ENCODE assay signal across 9 cellular contexts in genomic region chr4:16516796-16517413, GRCh38.
DNase-seq lines count a peak whose midpoint lies in the region; ATAC-seq, FAIRE-seq and TF ChIP-seq lines count a peak whose summit lies in the region.
"Had no signal": no experiment of that assay in that cellular context is flagged by ENCODE, and none has a peak within 500 bp of the region (broad histone marks: within the 10 kb centered on the region; RNA-seq: fewer than 3 reads in every experiment).

No MANE protein-coding gene starts in this region.

- H3K56ac ChIP-seq in H9 (ENCODE audit: insufficient read length, low read depth, low read length): no peak overlapping the region

- H3K18ac ChIP-seq in H9 (ENCODE audit: insufficient read length, low read depth, low read length): no peak overlapping the region

- no peak overlapping the region for H3K4ac ChIP-seq in H9 (ENCODE audit: low read depth, low read length)

- H3K9me3 ChIP-seq in H9 (ENCODE audit: control insufficient read depth, low read depth, low read length): no peaks in the 10 kb centered on the region
- H3K9me3 ChIP-seq: suprapubic skin had no signal

- no peak overlapping the region for H4K91ac ChIP-seq in H9 (ENCODE audit: insufficient read length, low read depth, low read length)

- no peak for FAIRE-seq in GM19239 (lab: Jason Lieb, UNC)

- no peak overlapping the region for H2BK120ac ChIP-seq in H9 (ENCODE audit: low read depth, low read length, poor library complexity, severe bottlenecking)

- no peak overlapping the region for H3T11ph ChIP-seq in H9 (ENCODE audit: low read length)

- H3K4me3 ChIP-seq in retinal pigment epithelial cell (ENCODE audit: low read length): no peak overlapping the region
- H3K4me3 ChIP-seq: suprapubic skin had no signal

- no peak overlapping the region for H2BK5ac ChIP-seq in H9 (ENCODE audit: insufficient read length, low read length)

- H3K4me1 Mint-ChIP-seq in H9: peaks cover 14 to 18% of the 10 kb centered on the region in 2 experiments

- TF ChIP-seq CTCF in H9 (conservative IDR thresholded peaks at IDR 0.05): peak; percentile 42; the same call in 2 of the 3 replicates
- TF ChIP-seq CTCF in retinal pigment epithelial cell (conservative IDR thresholded peaks at IDR 0.05; ENCODE audit: low read depth, low read length): peak; percentile 66
- TF ChIP-seq CTCF in GM20000 (IDR thresholded peaks at IDR 0.05; ENCODE audit: extremely low read depth, missing control alignments): no peak

- H4K20me1 ChIP-seq in H9 (ENCODE audit: control insufficient read depth, insufficient read depth, insufficient read length): no peaks in the 10 kb centered on the region

- H3K9me3 Mint-ChIP-seq in H9: no peaks in the 10 kb centered on the region

- intact Hi-C loops in Right ventricle myocardium superior (cut with DNase I): no loop called here

- no peak overlapping the region for H2BK12ac ChIP-seq in H9 (ENCODE audit: insufficient read length, low read depth, low read length)

- no peak overlapping the region for H4K5ac ChIP-seq in H9 (ENCODE audit: insufficient read length, low read depth, low read length)

- H3K23me2 ChIP-seq in H9 (ENCODE audit: insufficient read length, low read depth, low read length, poor library complexity, severe bottlenecking): no peaks in the 10 kb centered on the region

- no peak overlapping the region for H2BK15ac ChIP-seq in H9 (ENCODE audit: low read depth, low read length)

- H3K14ac ChIP-seq in H9 (ENCODE audit: insufficient read depth, low read length): no peak overlapping the region

- no CpG with 5 or more reads among the region's 5 CpGs for WGBS in H9 (ENCODE audit: extremely low coverage, insufficient read length, low lambda C conversion rate)

- H3K27ac ChIP-seq in H9 (ENCODE audit: insufficient read length, low read depth, low read length): no peak overlapping the region
- H3K27ac ChIP-seq: suprapubic skin had no signal

- no peak for DNase-seq in H9
- DNase-seq in Right ventricle myocardium superior: no peak
- no peak for DNase-seq in retinal pigment epithelial cell (ENCODE audit: low read depth)
- no peak for DNase-seq in GM20000 (ENCODE audit: low spot score)
- no peak for DNase-seq in GM19239 (ENCODE audit: insufficient read length, low spot score)

- H3K79me1 ChIP-seq in H9 (ENCODE audit: insufficient read depth, low read depth, low read length, poor library complexity, severe bottlenecking): no peaks in the 10 kb centered on the region

- peaks cover 0 to 3% (median 2%) of the 10 kb centered on the region in 3 experiments; a peak in 3 of 7 replicates for H3K36me3 Mint-ChIP-seq in H9 (ENCODE audit: insufficient read depth in 1 of 3, low read depth in 3 of 3)

- H3K79me2 ChIP-seq in H9 (ENCODE audit: insufficient read depth, low read length): no peaks in the 10 kb centered on the region

- no peak overlapping the region for H3K4me3 Mint-ChIP-seq in H9

- H2BK20ac ChIP-seq in H9 (ENCODE audit: low read depth, low read length, poor library complexity, severe bottlenecking): no peak overlapping the region

- no peaks in the 10 kb centered on the region for H3K27me3 Mint-ChIP-seq in H9 (ENCODE audit: low read depth)

- H3K4me2 ChIP-seq in H9 (ENCODE audit: insufficient read depth, insufficient read length, low read length): no peak overlapping the region

- H3K4me1 ChIP-seq in H9 (ENCODE audit: insufficient read depth, low read length): no peaks in the 10 kb centered on the region
- H3K4me1 ChIP-seq: suprapubic skin had no signal

- no peak overlapping the region for H4K8ac ChIP-seq in H9 (replicated peaks; ENCODE audit: insufficient read length, low read depth, low read length)

- no peak overlapping the region for H2AFZ ChIP-seq in H9 (ENCODE audit: low read length)

- H3K27me3 ChIP-seq in H9 (ENCODE audit: insufficient read depth, low read length): no peaks in the 10 kb centered on the region
- H3K27me3 ChIP-seq: suprapubic skin had no signal

- H3K9ac ChIP-seq in H9 (ENCODE audit: extremely low read depth, insufficient read length, low read length): no peak overlapping the region

- H3K27ac Mint-ChIP-seq in H9: no peak overlapping the region

- ATAC-seq in SK-N-SH treated with all-trans-retinoic acid at 6 μM for 48 hours (peak; percentile 94), Right ventricle myocardium superior (ENCODE audit: poor library complexity) (peak; percentile 25), GM19467 (IDR thresholded peaks at IDR 0.05; ENCODE audit: unreplicated experiment) (no peak), GM19035 (IDR thresholded peaks at IDR 0.05; ENCODE audit: unreplicated experiment) (no peak)

- no peak overlapping the region for H3K23ac ChIP-seq in H9 (ENCODE audit: insufficient read length, low read depth, low read length)

- H2AK5ac ChIP-seq in H9 (ENCODE audit: insufficient read length, low read length): no peak overlapping the region

TF ChIP-seq in SK-N-SH treated with all-trans-retinoic acid at 6 μM for 48 hours, 23 proteins besides CTCF, POLR2A, EP300 and RAD21:
- TF ChIP-seq ZFP30 (CRISPR knock-in tag; IDR thresholded peaks at IDR 0.05) (no peak), PPARA (CRISPR knock-in tag; IDR thresholded peaks at IDR 0.05; ENCODE audit: borderline replicate concordance) (no peak), ZFP3 (CRISPR knock-in tag; IDR thresholded peaks at IDR 0.05) (no peak), TOX (CRISPR knock-in tag; IDR thresholded peaks at IDR 0.05; ENCODE audit: borderline replicate concordance) (no peak), RARB (CRISPR knock-in tag; IDR thresholded peaks at IDR 0.05) (no peak), CSDC2 (CRISPR knock-in tag; IDR thresholded peaks at IDR 0.05) (no peak), SNAI2 (CRISPR knock-in tag; IDR thresholded peaks at IDR 0.05) (no peak), ISL1 (CRISPR knock-in tag; IDR thresholded peaks at IDR 0.05) (no peak), PATZ1 (CRISPR knock-in tag; IDR thresholded peaks at IDR 0.05; ENCODE audit: borderline replicate concordance) (no peak), ESRRG (CRISPR knock-in tag; IDR thresholded peaks at IDR 0.05) (no peak), OSR1 (CRISPR knock-in tag; IDR thresholded peaks at IDR 0.05) (no peak), TSHZ2 (CRISPR knock-in tag; IDR thresholded peaks at IDR 0.05) (no peak), ZC3H10 (CRISPR knock-in tag; IDR thresholded peaks at IDR 0.05) (no peak), POU6F1 (CRISPR knock-in tag; IDR thresholded peaks at IDR 0.05; ENCODE audit: borderline replicate concordance, low read depth) (no peak), ZNF70 (CRISPR knock-in tag; IDR thresholded peaks at IDR 0.05) (no peak), ZNF8 (CRISPR knock-in tag; IDR thresholded peaks at IDR 0.05) (no peak), TCF4 (CRISPR knock-in tag; IDR thresholded peaks at IDR 0.05; ENCODE audit: borderline replicate concordance) (no peak), ARNTL (CRISPR knock-in tag; IDR thresholded peaks at IDR 0.05; ENCODE audit: borderline replicate concordance, low read depth) (no peak)
TF ChIP-seq in SK-N-SH treated with all-trans-retinoic acid at 6 μM for 48 hours: peak in this region for 0.

Comparison
In these comparisons a context has a peak if more than half of its experiments do, and no peak if none do; other contexts are left out.
1. ATAC-seq: peak in SK-N-SH treated with all-trans-retinoic acid at 6 μM for 48 hours (single experiment) and Right ventricle myocardium superior (single experiment); none in GM19467 (single experiment) and GM19035 (single experiment).